ENCODE assay signal across 25 cellular contexts in genomic region chr5:58276431-58276830, GRCh38.
"Had no signal": no experiment of that assay in that cellular context is flagged by ENCODE, and none has a peak within 500 bp of the region (broad histone marks: within the 10 kb centered on the region; RNA-seq: fewer than 3 reads in every experiment).

No MANE protein-coding gene starts in this region.

- H3K4me3 Mint-ChIP-seq: dendritic cell treated with granulocyte-macrophage colony-stimulating factor and Interleukin-4, amounts not matched to agents 40 ng/mL and 50 ng/mL, for 4 days; effector memory CD8-positive, alpha-beta T cell; endodermal cell had no signal

- H3K27ac ChIP-seq: colonic mucosa, coronary artery, dorsolateral prefrontal cortex, epithelial cell of prostate, esophagus muscularis mucosa, esophagus squamous epithelium, foreskin keratinocyte, gastrocnemius medialis, gastroesophageal sphincter, heart left ventricle, heart right ventricle had no signal

- H3K27me3 ChIP-seq: colonic mucosa, dorsolateral prefrontal cortex, esophagus muscularis mucosa, esophagus squamous epithelium, foreskin keratinocyte, gastrocnemius medialis, gastroesophageal sphincter, heart left ventricle, heart right ventricle had no signal

- H3K27me3 Mint-ChIP-seq: effector memory CD8-positive, alpha-beta T cell had no signal

- H3K36me3 ChIP-seq: colonic mucosa, esophagus muscularis mucosa, esophagus squamous epithelium, gastrocnemius medialis, gastroesophageal sphincter, heart left ventricle, heart right ventricle had no signal

- H3K4me3 ChIP-seq: colonic mucosa, coronary artery, dorsolateral prefrontal cortex, esophagus muscularis mucosa, esophagus squamous epithelium, gastrocnemius medialis, gastroesophageal sphincter, heart left ventricle, heart right ventricle had no signal

- H3K9me3 ChIP-seq: colonic mucosa, esophagus muscularis mucosa, esophagus squamous epithelium, gastrocnemius medialis had no signal

- ATAC-seq: effector memory CD8-positive, alpha-beta T cell; esophagus mucosa; foreskin keratinocyte; gastrocnemius medialis; gastroesophageal sphincter; heart left ventricle; heart right ventricle had no signal

- DNase-seq: colonic mucosa; cortex of kidney; dorsolateral prefrontal cortex; effector CD4-positive, alpha-beta T cell; effector CD8-positive, alpha-beta T cell; effector memory CD4-positive, alpha-beta T cell; effector memory CD8-positive, alpha-beta T cell; endodermal cell; erythroblast; esophagus squamous epithelium; foreskin fibroblast; foreskin keratinocyte; foreskin melanocyte; gastrocnemius medialis; glutamatergic neuron; head of caudate nucleus; heart left ventricle; heart right ventricle had no signal

- H3K4me1 ChIP-seq: colonic mucosa, esophagus squamous epithelium, gastroesophageal sphincter had no signal

- H3K27ac Mint-ChIP-seq: dendritic cell treated with granulocyte-macrophage colony-stimulating factor and Interleukin-4, amounts not matched to agents 40 ng/mL and 50 ng/mL, for 4 days; effector memory CD8-positive, alpha-beta T cell; endodermal cell had no signal

- FAIRE-seq: endometrium had no signal
